Comparison of ENCODE assay signal across 16 cellular contexts in genomic region chr12:76449993-76450392, GRCh38.
"Had no signal": no experiment of that assay in that cellular context is flagged by ENCODE, and none has a peak within 500 bp of the region (broad histone marks: within the 10 kb centered on the region; RNA-seq: fewer than 3 reads in every experiment).

No MANE protein-coding gene starts in this region.

- H3K9me3 ChIP-seq: esophagus muscularis mucosa, gastroesophageal sphincter, left ventricle myocardium inferior, pancreas, stomach, thoracic aorta had no signal

- H3K4me3 ChIP-seq: dorsolateral prefrontal cortex, esophagus muscularis mucosa, gastroesophageal sphincter, left ventricle myocardium inferior, pancreas, stomach, thoracic aorta had no signal

- H3K4me1 Mint-ChIP-seq: WTC11 had no signal

- H3K27me3 Mint-ChIP-seq: activated CD4-positive, alpha-beta T cell treated with anti-CD3 and anti-CD28 coated beads, Interleukin-2, amount 10 ng/mL, durations not matched to agents 24 days and 14 days; brain had no signal

- DNase-seq: activated CD4-positive, alpha-beta T cell treated with anti-CD3 and anti-CD28 coated beads, Interleukin-2, amount 10 ng/mL, durations not matched to agents 24 days and 14 days; amniotic stem cell; dorsolateral prefrontal cortex; left ventricle myocardium inferior; pancreas; retina; stimulated activated CD4-positive, alpha-beta T cell treated with anti-CD3 and anti-CD28 coated beads, Interleukin-15, amount 100 ng/mL, for 24 hours; stimulated activated CD4-positive, alpha-beta T cell treated with anti-CD3 and anti-CD28 coated beads, Interleukin-4, amount 100 ng/mL, for 24 hours; stomach had no signal

- H3K4me3 Mint-ChIP-seq: activated CD4-positive, alpha-beta T cell treated with anti-CD3 and anti-CD28 coated beads, Interleukin-2, amount 10 ng/mL, durations not matched to agents 24 days and 14 days; brain; WTC11 had no signal

- H3K9me3 Mint-ChIP-seq: activated naive CD4-positive, alpha-beta T cell treated with anti-CD3 and anti-CD28 coated beads, Interleukin-2, amount 50 U/mL, for 72 hours; activated T-helper 2 cell treated with anti-CD3 and anti-CD28 coated beads, Interferon-gamma antibody, Interleukin-2, Interleukin-4, amounts not matched to agents 10 μg/mL and 5 μg/mL and 100 μg/mL, durations not matched to agents 14 hours and 24 hours and 36 hours; WTC11 had no signal

- H3K27ac Mint-ChIP-seq: activated CD4-positive, alpha-beta T cell treated with anti-CD3 and anti-CD28 coated beads, Interleukin-2, amount 10 ng/mL, durations not matched to agents 24 days and 14 days; activated naive CD4-positive, alpha-beta T cell treated with anti-CD3 and anti-CD28 coated beads, Interleukin-2, amount 50 U/mL, for 72 hours had no signal

- H3K36me3 ChIP-seq: pancreas, thoracic aorta had no signal

- H3K4me1 ChIP-seq: pancreas had no signal

- H3K27me3 ChIP-seq: dorsolateral prefrontal cortex, esophagus muscularis mucosa, gastroesophageal sphincter, pancreas, stomach had no signal

- H3K27ac ChIP-seq: dorsolateral prefrontal cortex, esophagus muscularis mucosa, gastroesophageal sphincter, left ventricle myocardium inferior, pancreas, stomach, thoracic aorta had no signal
